In genomic region chr5:122434120-122434519, GRCh38 we compare ENCODE assay signal across 19 cellular contexts.
DNase-seq lines count a peak whose midpoint lies in the region; ATAC-seq and TF ChIP-seq lines count a peak whose summit lies in the region.
"Had no signal": no experiment of that assay in that cellular context is flagged by ENCODE, and none has a peak within 500 bp of the region (broad histone marks: within the 10 kb centered on the region; RNA-seq: fewer than 3 reads in every experiment).

No MANE protein-coding gene starts in this region.

- H3K27ac ChIP-seq in ascending aorta (peak overlapping the region; percentile 68 to 80), tibial artery (peak overlapping the region; percentile 60 to 68)
- H3K27ac ChIP-seq: breast epithelium, lower lobe of right lung had no signal

- H3K36me3 ChIP-seq in ascending aorta (no peaks in the 10 kb centered on the region), tibial artery (no peaks in the 10 kb centered on the region)
- H3K36me3 ChIP-seq: breast epithelium, lower lobe of right lung had no signal

- no peak for ATAC-seq in activated CD4-positive, CD25-positive, alpha-beta regulatory T cell treated with anti-CD3 and anti-CD28 coated beads, Interleukin-2, amount 50 U/mL, for 24 hours
- no peak for ATAC-seq in HG03097 (IDR thresholded peaks at IDR 0.05; ENCODE audit: low FRiP score, unreplicated experiment)
- ATAC-seq: lower lobe of right lung; Panc1; stimulated activated naive CD8-positive, alpha-beta T cell treated with anti-CD3 and anti-CD28 coated beads, Interleukin-15, amount 100 ng/mL, for 72 hours had no signal

- H3K4me1 ChIP-seq in ascending aorta, result peaks cover 8 to 13% of the 10 kb centered on the region in 2 donors
- H3K4me1 ChIP-seq in tibial artery, result peaks cover 0 to 46% (median 23%) of the 10 kb centered on the region in 4 donors
- H3K4me1 ChIP-seq: breast epithelium, lower lobe of right lung had no signal

- no peak for TF ChIP-seq CTCF in ascending aorta (IDR thresholded peaks at IDR 0.05)
- TF ChIP-seq CTCF in tibial artery (IDR thresholded peaks at IDR 0.05), result no peak

- H3K4me3 ChIP-seq in ascending aorta, result no peak overlapping the region
- no peak overlapping the region for H3K4me3 ChIP-seq in tibial artery
- H3K4me3 ChIP-seq: breast epithelium, lower lobe of right lung had no signal

- H3K9me3 ChIP-seq in ascending aorta (no peaks in the 10 kb centered on the region), tibial artery (no peaks in the 10 kb centered on the region)
- H3K9me3 ChIP-seq: breast epithelium, lower lobe of right lung had no signal

- DNase-seq in NCI-H1105 treated with DMSO at 0.1 percent for 48 hours (lab: John Stamatoyannopoulos, UW), result peak; percentile 27
- DNase-seq in NCI-H1105 (lab: John Stamatoyannopoulos, UW), result no peak
- DNase-seq in ascending aorta (ENCODE audit: low spot score in 2 of 2), result no peak
- peak; percentile 45 for DNase-seq in fibroblast of peridontal ligament (ENCODE audit: extremely low read depth)
- no peak for DNase-seq in tibial artery
- DNase-seq in ACHN, result no peak
- DNase-seq: activated B cell treated with CpG ODN at 0.5 μM for 24 hours; activated CD4-positive, alpha-beta T cell treated with anti-CD3 and anti-CD28 coated beads, Interleukin-2, amount 50 U/mL, for 4 hours; activated gamma-delta T cell; KBM-7; lower lobe of right lung; NCI-H1930; nephron progenitor cell; stimulated activated naive CD8-positive, alpha-beta T cell treated with anti-CD3 and anti-CD28 coated beads, Interleukin-15, amount 100 ng/mL, for 72 hours; trophoblast cell had no signal

- intact Hi-C loops in ascending aorta (cut with DNase I) (no loop called here), tibial artery (cut with DNase I; ENCODE audit: low total_unique reads) (no loop called here)

- in situ Hi-C loops in ACHN (cut with HindIII; ENCODE audit: low pct_ligation_motif_present, low pct_unique_long_range_greater_than_20kb, low sequenced_read_pairs), result no loop called here

- H3K27me3 ChIP-seq in ascending aorta (no peaks in the 10 kb centered on the region), tibial artery (no peaks in the 10 kb centered on the region)
- H3K27me3 ChIP-seq: breast epithelium had no signal

Comparison
In these comparisons a context has a peak if more than half of its experiments do, and no peak if none do; other contexts are left out.
1. DNase-seq: peak in NCI-H1105 treated with DMSO at 0.1 percent for 48 hours (single experiment) and fibroblast of peridontal ligament (single experiment); none in NCI-H1105 (single experiment), ascending aorta (0 of 2), tibial artery (0 of 2) and ACHN (single experiment).